Comparison of ENCODE assay signal across 8 cellular contexts in the genomic region with DNA sequence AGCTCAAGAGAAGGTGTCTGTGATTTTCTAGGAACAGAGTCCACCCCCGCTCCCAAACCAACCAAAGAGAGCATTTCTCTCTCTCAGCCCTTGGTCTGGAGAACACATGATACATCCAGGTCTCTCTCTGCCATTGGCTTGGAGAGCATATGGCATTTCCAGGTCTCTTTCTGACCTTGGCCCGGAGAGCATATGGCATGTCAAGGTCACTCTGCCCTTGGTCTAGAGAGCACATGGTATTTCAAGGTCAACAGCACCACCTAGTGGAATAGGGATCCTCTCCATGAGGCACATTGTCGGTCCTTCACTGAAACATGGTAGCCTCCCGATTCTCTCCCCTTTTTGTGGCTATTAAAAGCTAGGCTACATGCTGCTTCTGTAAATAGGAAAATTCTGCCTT.
DNase-seq lines count a peak whose midpoint lies in the region; ATAC-seq and TF ChIP-seq lines count a peak whose summit lies in the region.

No MANE protein-coding gene starts in this region.

- CTCF ChIA-PET in HEK293T (lab: Yijun Ruan, JAX): interaction anchor here (0.5 to 0.7 kb wide), 4 partner anchors 26 to 1125 kb away, joined by 3 to 4 read pairs (median 3); no protein-coding TSS in a partner anchor
- CTCF ChIA-PET in RWPE1 (lab: Yijun Ruan, JAX): no interaction called here

- no peak overlapping the region for H3K27ac ChIP-seq in RWPE1

- no peak overlapping the region for H3K4me3 ChIP-seq in GM12865 (ENCODE audit: low read depth, low read length)

- ATAC-seq in GM19397 (IDR thresholded peaks at IDR 0.05; ENCODE audit: unreplicated experiment): no peak

- DNase-seq in GM12865 (ENCODE audit: low read depth) (peak; percentile 62), HEK293T (ENCODE audit: extremely low spot score) (peak; percentile 13), RWPE1 (ENCODE audit: low spot score) (no peak), left kidney (ENCODE audit: low read depth, low spot score) (peak; percentile 50), GF-D8 (lab: John Stamatoyannopoulos, UW) (no peak), middle frontal gyrus (ENCODE audit: extremely low spot score, low spot score) (no peak), AG20443 (ENCODE audit: low spot score) (no peak)

- TF ChIP-seq CTCF in GM12865 (IDR thresholded peaks at IDR 0.05; ENCODE audit: insufficient read depth, low read depth, low read length, missing control alignments) (peak; percentile 55), RWPE1 (conservative IDR thresholded peaks at IDR 0.05; ENCODE audit: low read depth) (0 out of 2 replicates have a peak, but pooled peaks have one; percentile 26)

- POLR2A ChIA-PET in HEK293T (lab: Yijun Ruan, JAX): no interaction called here
- POLR2A ChIA-PET in RWPE1 (lab: Yijun Ruan, JAX; ENCODE audit: low non-redundant PET): no interaction called here

TF ChIP-seq in HEK293T, 16 proteins besides CTCF, POLR2A, EP300 and RAD21:
- TF ChIP-seq SUZ12 (IDR thresholded peaks at IDR 0.05) (no peak), CTBP1 (IDR thresholded peaks at IDR 0.05; ENCODE audit: borderline replicate concordance) (no peak), NFRKB (IDR thresholded peaks at IDR 0.05) (no peak), LEF1 (IDR thresholded peaks at IDR 0.05; ENCODE audit: borderline replicate concordance) (no peak), HDGF (IDR thresholded peaks at IDR 0.05; ENCODE audit: borderline replicate concordance) (no peak), FOXK2 (IDR thresholded peaks at IDR 0.05) (no peak), SP1 (IDR thresholded peaks at IDR 0.05) (no peak), BHLHE40 (IDR thresholded peaks at IDR 0.05; ENCODE audit: borderline replicate concordance) (no peak), L3MBTL2 (conservative IDR thresholded peaks at IDR 0.05) (no peak), ELF4 (IDR thresholded peaks at IDR 0.05) (no peak), FOXM1 (IDR thresholded peaks at IDR 0.05; ENCODE audit: borderline replicate concordance) (no peak), PKNOX1 (IDR thresholded peaks at IDR 0.05) (no peak), FOXA1 (IDR thresholded peaks at IDR 0.05) (no peak), TARDBP (IDR thresholded peaks at IDR 0.05) (no peak), ZNF384 (IDR thresholded peaks at IDR 0.05) (no peak), ARNT (IDR thresholded peaks at IDR 0.05) (no peak)

Comparison
In these comparisons a context has a peak if more than half of its experiments do, and no peak if none do; other contexts are left out.
1. DNase-seq: peak in GM12865 (single experiment), HEK293T (single experiment) and left kidney (single experiment); none in RWPE1 (single experiment), GF-D8 (single experiment), middle frontal gyrus (single experiment) and AG20443 (single experiment).